Comparison of ENCODE assay signal across 35 cellular contexts in the genomic region with DNA sequence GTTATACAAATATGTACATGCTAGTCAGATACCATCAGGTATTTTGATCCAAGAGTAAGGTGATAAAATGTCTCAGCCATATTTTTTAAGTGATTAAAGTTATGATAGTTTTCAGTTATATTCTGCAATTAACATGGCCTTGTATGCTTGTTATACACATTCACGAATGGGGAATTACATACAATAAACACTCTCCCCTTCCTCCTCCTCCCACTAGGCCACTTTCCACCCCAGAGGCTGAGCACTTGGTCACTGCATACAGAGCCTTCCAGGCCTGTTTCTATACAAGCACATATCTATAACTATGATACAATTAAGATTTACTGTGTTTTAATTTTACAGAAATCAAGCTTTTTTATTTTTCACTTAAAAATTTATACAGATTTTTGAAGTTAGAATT.
"Had no signal": no experiment of that assay in that cellular context is flagged by ENCODE, and none has a peak within 500 bp of the region (broad histone marks: within the 10 kb centered on the region; RNA-seq: fewer than 3 reads in every experiment).

No MANE protein-coding gene starts in this region.

- H3K27me3 ChIP-seq: adrenal gland, body of pancreas, brain microvascular endothelial cell, breast epithelium had no signal

- H3K9me3 ChIP-seq: adrenal gland, body of pancreas, breast epithelium had no signal

- H3K4me1 ChIP-seq: adrenal gland, breast epithelium had no signal

- ATAC-seq: activated CD4-positive, alpha-beta T cell treated with anti-CD3 and anti-CD28 coated beads for 36 hours; activated CD4-positive, CD25-positive, alpha-beta regulatory T cell treated with anti-CD3 and anti-CD28 coated beads, Interleukin-2, amount 50 U/mL, for 24 hours; activated CD8-positive, alpha-beta memory T cell treated with anti-CD3 and anti-CD28 coated beads, Interleukin-2, amount 10 ng/mL, durations not matched to agents 7 days and 5 days; activated CD8-positive, alpha-beta T cell treated with anti-CD3 and anti-CD28 coated beads, Interleukin-2, amount 10 ng/mL, durations not matched to agents 7 days and 5 days; body of pancreas; WTC11 had no signal

- H3K4me3 ChIP-seq: adrenal gland, body of pancreas, breast epithelium had no signal

- H3K9me3 Mint-ChIP-seq: activated CD4-positive, alpha-beta memory T cell treated with anti-CD3 and anti-CD28 coated beads, Interleukin-2, amount 10 ng/mL, durations not matched to agents 7 days and 5 days; activated naive CD4-positive, alpha-beta T cell treated with anti-CD3 and anti-CD28 coated beads, Interleukin-2, amount 10 ng/mL, durations not matched to agents 7 days and 5 days; activated naive CD4-positive, alpha-beta T cell treated with anti-CD3 and anti-CD28 coated beads, Interleukin-2, amount 50 U/mL, for 24 hours; activated T-cell treated with anti-CD3 and anti-CD28 coated beads, Interleukin-2, amount 50 U/mL, for 24 hours; activated T-helper 2 cell treated with anti-CD3 and anti-CD28 coated beads, Interferon-gamma antibody, Interleukin-2, Interleukin-4, amounts not matched to agents 10 μg/mL and 5 μg/mL and 100 μg/mL, durations not matched to agents 14 hours and 24 hours and 36 hours; T-helper 1 cell treated with Interleukin-12 subunit alpha and Interleukin-12 subunit beta and Interleukin-4 antibody, amounts not matched to agents 30 μg/mL and 1 μg/mL, for 36 hours; T-helper 2 cell treated with Interferon-gamma antibody and Interleukin-4, amounts not matched to agents 5 μg/mL and 100 μg/mL, for 36 hours had no signal

- H3K36me3 Mint-ChIP-seq: activated CD8-positive, alpha-beta memory T cell treated with anti-CD3 and anti-CD28 coated beads, Interleukin-2, amount 10 ng/mL, durations not matched to agents 7 days and 5 days; activated naive CD4-positive, alpha-beta T cell treated with anti-CD3 and anti-CD28 coated beads, Interleukin-2, amount 10 ng/mL, durations not matched to agents 7 days and 5 days; activated naive CD4-positive, alpha-beta T cell treated with anti-CD3 and anti-CD28 coated beads, Interleukin-2, amount 50 U/mL, for 24 hours; activated naive CD8-positive, alpha-beta T cell treated with anti-CD3 and anti-CD28 coated beads for 36 hours had no signal

- DNase-seq: activated CD4-positive, alpha-beta memory T cell treated with anti-CD3 and anti-CD28 coated beads, Interleukin-2, amount 10 ng/mL, durations not matched to agents 7 days and 5 days; activated CD4-positive, alpha-beta T cell treated with anti-CD3 and anti-CD28 coated beads for 1 hour; activated CD4-positive, alpha-beta T cell treated with anti-CD3 and anti-CD28 coated beads for 36 hours; activated CD4-positive, alpha-beta T cell treated with anti-CD3 and anti-CD28 coated beads for 48 hours; activated CD4-positive, alpha-beta T cell treated with anti-CD3 and anti-CD28 coated beads, Interleukin-2, amount 10 ng/mL, durations not matched to agents 7 days and 5 days; activated CD4-positive, alpha-beta T cell treated with anti-CD3 and anti-CD28 coated beads, Interleukin-2, amount 50 U/mL, for 48 hours; activated CD4-positive, CD25-positive, alpha-beta regulatory T cell; activated CD8-positive, alpha-beta memory T cell treated with anti-CD3 and anti-CD28 coated beads for 24 hours; activated CD8-positive, alpha-beta memory T cell treated with anti-CD3 and anti-CD28 coated beads, Interleukin-2, amount 10 ng/mL, durations not matched to agents 7 days and 5 days; activated CD8-positive, alpha-beta memory T cell treated with anti-CD3 and anti-CD28 coated beads, Interleukin-2, amount 50 U/mL, for 48 hours; activated CD8-positive, alpha-beta T cell treated with anti-CD3 and anti-CD28 coated beads, Interleukin-2, amount 10 ng/mL, durations not matched to agents 7 days and 5 days; activated effector memory CD4-positive, alpha-beta T cell treated with Interleukin-2 at 50 U/mL for 16 hours; activated gamma-delta T cell; activated naive CD4-positive, alpha-beta T cell treated with anti-CD3 and anti-CD28 coated beads, Interleukin-2, amount 10 ng/mL, durations not matched to agents 7 days and 5 days; activated naive CD4-positive, alpha-beta T cell treated with Interleukin-2 at 50 U/mL for 16 hours; activated naive CD8-positive, alpha-beta T cell treated with anti-CD3 and anti-CD28 coated beads for 36 hours; activated T-cell treated with anti-CD3 and anti-CD28 coated beads, Interleukin-2, amount 50 U/mL, for 24 hours; activated T-cell treated with anti-CD3 and anti-CD28 coated beads, Interleukin-2, amount 50 U/mL, for 48 hours; adrenal gland; amniotic stem cell; aorta; body of pancreas; brain microvascular endothelial cell; central memory CD4-positive, alpha-beta T cell; T-helper 1 cell; T-helper 2 cell; T-helper 9 cell; WERI-Rb-1 had no signal

- H3K27ac ChIP-seq: adrenal gland, body of pancreas, brain microvascular endothelial cell, breast epithelium, WERI-Rb-1 had no signal

- H3K27ac Mint-ChIP-seq: activated CD4-positive, alpha-beta memory T cell treated with anti-CD3 and anti-CD28 coated beads, Interleukin-2, amount 10 ng/mL, durations not matched to agents 7 days and 5 days; activated CD4-positive, alpha-beta T cell treated with anti-CD3 and anti-CD28 coated beads for 36 hours; activated CD4-positive, alpha-beta T cell treated with anti-CD3 and anti-CD28 coated beads, Interleukin-2, amount 10 ng/mL, durations not matched to agents 7 days and 5 days; activated CD8-positive, alpha-beta memory T cell treated with anti-CD3 and anti-CD28 coated beads, Interleukin-2, amount 10 ng/mL, durations not matched to agents 7 days and 5 days; activated CD8-positive, alpha-beta T cell treated with anti-CD3 and anti-CD28 coated beads, Interleukin-2, amount 10 ng/mL, durations not matched to agents 7 days and 5 days; activated naive CD4-positive, alpha-beta T cell treated with anti-CD3 and anti-CD28 coated beads, Interleukin-2, amount 10 ng/mL, durations not matched to agents 7 days and 5 days; activated naive CD4-positive, alpha-beta T cell treated with anti-CD3 and anti-CD28 coated beads, Interleukin-2, amount 50 U/mL, for 24 hours; activated naive CD8-positive, alpha-beta T cell treated with anti-CD3 and anti-CD28 coated beads for 36 hours; activated T-cell treated with anti-CD3 and anti-CD28 coated beads, Interleukin-2, amount 50 U/mL, for 24 hours; activated T-helper 2 cell treated with anti-CD3 and anti-CD28 coated beads, Interferon-gamma antibody, Interleukin-2, Interleukin-4, amounts not matched to agents 10 μg/mL and 5 μg/mL and 100 μg/mL, durations not matched to agents 14 hours and 24 hours and 36 hours; T-helper 1 cell treated with Interleukin-12 subunit alpha and Interleukin-12 subunit beta and Interleukin-4 antibody, amounts not matched to agents 30 μg/mL and 1 μg/mL, for 36 hours; T-helper 2 cell treated with Interferon-gamma antibody and Interleukin-4, amounts not matched to agents 5 μg/mL and 100 μg/mL, for 36 hours; WTC11 had no signal

- H3K36me3 ChIP-seq: adrenal gland, brain microvascular endothelial cell, breast epithelium, WERI-Rb-1 had no signal
